ENCODE assay signal across 15 cellular contexts in the genomic region with DNA sequence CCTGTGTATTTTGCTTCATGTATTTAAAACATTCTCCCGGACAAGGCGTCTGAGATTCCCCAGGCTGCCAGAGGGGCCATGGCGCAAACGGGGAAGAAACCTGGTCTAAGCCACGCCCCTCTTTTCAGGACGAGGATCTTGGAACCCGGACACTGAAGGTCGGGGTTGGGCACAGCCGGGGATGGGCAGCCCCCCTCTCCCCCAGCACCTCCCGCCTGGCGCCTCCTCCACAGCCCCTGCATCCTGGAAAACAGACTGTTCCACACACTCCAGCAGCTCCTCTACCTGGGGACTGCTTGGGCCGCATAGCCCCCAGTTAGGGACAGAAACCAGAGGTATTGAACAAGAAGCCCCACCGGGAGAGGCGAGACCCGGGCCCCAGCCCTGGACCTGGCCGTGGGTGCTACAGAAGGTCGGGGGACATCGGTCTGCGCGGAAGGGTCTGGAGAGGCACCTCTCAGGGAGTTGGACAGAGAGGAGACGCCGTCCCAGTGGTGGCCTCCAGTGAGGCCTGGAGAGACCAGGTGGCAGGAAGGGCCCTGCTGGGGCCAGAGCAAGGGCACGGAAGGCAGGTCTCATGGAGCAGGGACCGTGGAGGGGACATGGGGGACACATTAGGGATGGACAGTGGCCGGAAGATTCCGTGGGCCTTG. TPM values are rescaled to one million over a fixed set of nuclear protein-coding genes. Genes with fewer than 3 reads are reported as not detected.
"Had no signal": no experiment of that assay in that cellular context is flagged by ENCODE, and none has a peak within 500 bp of the region (broad histone marks: within the 10 kb centered on the region; RNA-seq: fewer than 3 reads in every experiment).

No MANE protein-coding gene starts in this region.

- H3K4me1 Mint-ChIP-seq: activated T-helper 17 cell treated with anti-CD3 and anti-CD28 coated beads, Interleukin-2, amount 50 U/mL, for 72 hours had no signal

- DNase-seq: activated CD4-positive, alpha-beta T cell treated with anti-CD3 and anti-CD28 coated beads for 48 hours; activated naive CD4-positive, alpha-beta T cell treated with anti-CD3 and anti-CD28 coated beads, Interleukin-2, amount 50 U/mL, for 16 hours; amniotic stem cell; left ventricle myocardium inferior; retina; small intestine; T-helper 1 cell had no signal

- H3K36me3 ChIP-seq: left ventricle myocardium inferior, pancreas, tibial artery, vagina had no signal

- H3K36me3 Mint-ChIP-seq: brain had no signal

- H3K27ac ChIP-seq: left ventricle myocardium inferior, pancreas, tibial artery, vagina, VCaP had no signal

- H3K4me3 Mint-ChIP-seq: activated T-helper 17 cell treated with anti-CD3 and anti-CD28 coated beads, Interleukin-2, amount 50 U/mL, for 72 hours; brain had no signal

- H3K9me3 Mint-ChIP-seq: activated T-helper 17 cell treated with anti-CD3 and anti-CD28 coated beads, Interleukin-2, amount 50 U/mL, for 72 hours; brain had no signal

- H3K27ac Mint-ChIP-seq: activated T-helper 17 cell treated with anti-CD3 and anti-CD28 coated beads, Interleukin-2, amount 50 U/mL, for 72 hours had no signal

- H3K9me3 ChIP-seq: left ventricle myocardium inferior, pancreas, tibial artery, vagina had no signal

- H3K4me3 ChIP-seq: left ventricle myocardium inferior, pancreas, tibial artery, vagina had no signal

- ATAC-seq: pancreas had no signal

- H3K4me1 ChIP-seq: pancreas, vagina had no signal

- H3K27me3 ChIP-seq: vagina had no signal

RNA-seq across cellular contexts. Expression of a gene that starts 5.4 kb away (rescaled TPM):
- total RNA-seq: dermis microvascular lymphatic vessel endothelial cell, mesenteric fat pad had no signal
